ENCODE assay signal across 9 cellular contexts in the genomic region with DNA sequence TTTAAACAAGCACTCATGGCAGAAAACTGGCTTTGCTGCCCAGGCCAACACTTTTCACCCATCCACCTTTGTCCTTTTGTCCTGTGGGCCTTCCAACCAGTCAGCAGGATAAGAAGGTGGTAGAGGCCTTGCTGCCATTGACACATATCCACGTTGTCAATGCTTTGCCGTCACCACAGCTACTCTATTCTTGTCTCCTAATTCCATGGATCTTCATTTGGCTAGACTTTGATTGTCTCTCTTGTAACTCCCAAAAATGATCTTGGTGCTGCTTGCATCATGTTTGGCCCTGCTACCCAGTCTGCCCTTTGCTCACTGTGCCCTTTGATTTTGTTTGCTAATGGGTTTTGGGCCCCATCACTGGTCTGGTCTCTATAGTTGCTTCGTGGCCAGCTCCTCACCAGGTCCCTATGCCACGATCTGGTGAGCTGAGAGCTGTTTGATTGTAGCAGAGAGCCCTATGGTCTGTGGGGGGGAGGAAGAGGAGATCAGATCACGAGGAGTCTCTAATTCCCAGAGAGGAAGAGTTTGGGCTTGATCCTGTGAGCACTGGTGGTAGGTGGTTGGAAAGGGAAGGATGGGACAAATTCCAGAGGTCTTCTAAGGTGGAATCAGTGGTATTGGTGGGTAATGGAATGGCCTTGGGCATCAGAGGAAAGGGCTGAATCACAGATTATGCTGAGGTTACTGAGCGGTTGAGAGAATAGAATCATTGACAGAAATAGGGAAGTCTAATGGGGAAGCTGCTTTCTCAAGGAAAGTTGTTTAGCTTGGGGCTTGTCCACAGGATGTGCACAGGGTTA. TPM values are rescaled to one million over a fixed set of nuclear protein-coding genes. Genes with fewer than 3 reads are reported as not detected.
DNase-seq lines count a peak whose midpoint lies in the region; ATAC-seq and TF ChIP-seq lines count a peak whose summit lies in the region.
"Had no signal": no experiment of that assay in that cellular context is flagged by ENCODE, and none has a peak within 500 bp of the region (broad histone marks: within the 10 kb centered on the region; RNA-seq: fewer than 3 reads in every experiment).

No MANE protein-coding gene starts in this region.

- DNase-seq in dorsolateral prefrontal cortex, result no peak
- peak; percentile 93 for DNase-seq in renal cortical epithelial cell (ENCODE audit: low read depth)
- DNase-seq in neural progenitor cell (ENCODE audit: low spot score), result no peak
- no peak for DNase-seq in lower leg skin (ENCODE audit: low spot score in 2 of 2)
- DNase-seq in COLO829 (ENCODE audit: low spot score), result no peak
- DNase-seq in SHP77 (lab: John Stamatoyannopoulos, UW), result no peak

- no peaks in the 10 kb centered on the region for H3K9me3 Mint-ChIP-seq in neural progenitor cell
- H3K9me3 Mint-ChIP-seq: CD4-positive, alpha-beta T cell had no signal

- no peaks in the 10 kb centered on the region for H3F3A ChIP-seq in neural progenitor cell (ENCODE audit: low read depth)

- no peaks in the 10 kb centered on the region for H3K27me3 Mint-ChIP-seq in neural progenitor cell (ENCODE audit: insufficient read depth, low read depth)
- H3K27me3 Mint-ChIP-seq: CD4-positive, alpha-beta T cell had no signal

- H3K27ac ChIP-seq in OCI-LY3 (ENCODE audit: low read length) (peak overlapping the region; percentile 41), dorsolateral prefrontal cortex (peak overlapping the region in 41 of 59 donors; percentile 2 to 95 (median 50)), neural progenitor cell (no peak overlapping the region)

- H3K27me3 ChIP-seq in OCI-LY3 (ENCODE audit: low read depth, low read length), result no peaks in the 10 kb centered on the region
- no peaks in the 10 kb centered on the region for H3K27me3 ChIP-seq in dorsolateral prefrontal cortex
- H3K27me3 ChIP-seq in neural progenitor cell, result no peaks in the 10 kb centered on the region

- H3K9ac ChIP-seq in OCI-LY3 (ENCODE audit: low read length), result no peak overlapping the region
- no peak overlapping the region for H3K9ac ChIP-seq in neural progenitor cell

- H3K4me3 ChIP-seq in OCI-LY3 (ENCODE audit: low read length) (no peak overlapping the region), dorsolateral prefrontal cortex (no peak overlapping the region), neural progenitor cell (no peak overlapping the region), lower leg skin (ENCODE audit: low read depth, poor library complexity, severe bottlenecking) (no peak overlapping the region)

- peaks cover 4% of the 10 kb centered on the region for H3K4me1 Mint-ChIP-seq in neural progenitor cell

- TF ChIP-seq POLR2A in lower leg skin (IDR thresholded peaks at IDR 0.05), result no peak

- intact Hi-C loops in dorsolateral prefrontal cortex (cut with DNase I), result loop anchor here in 1 of 2 donors (2.0 kb wide), 1 partner anchor 72 kb away; no protein-coding TSS in a partner anchor
- intact Hi-C loops in lower leg skin (cut with DNase I; ENCODE audit: low total_unique reads), result no loop called here

- no peak overlapping the region for H2AFZ ChIP-seq in OCI-LY3 (ENCODE audit: low read depth, low read length)
- H2AFZ ChIP-seq in neural progenitor cell (replicated peaks), result no peak overlapping the region

- no peak overlapping the region for H3K27ac Mint-ChIP-seq in neural progenitor cell
- H3K27ac Mint-ChIP-seq: CD4-positive, alpha-beta T cell had no signal

- H3K79me2 ChIP-seq in OCI-LY3 (ENCODE audit: low read length) (no peaks in the 10 kb centered on the region), neural progenitor cell (ENCODE audit: low read depth) (no peaks in the 10 kb centered on the region)

- H3K36me3 Mint-ChIP-seq in neural progenitor cell, result peaks cover 13% of the 10 kb centered on the region

- H3K4me2 ChIP-seq in OCI-LY3 (ENCODE audit: low read length) (peak overlapping the region; percentile 34), neural progenitor cell (no peak overlapping the region)

- no peaks in the 10 kb centered on the region for H3K9me3 ChIP-seq in OCI-LY3 (ENCODE audit: insufficient read depth, low read length)
- no peaks in the 10 kb centered on the region for H3K9me3 ChIP-seq in neural progenitor cell (ENCODE audit: low read depth)

- no peak overlapping the region for H3K4me3 Mint-ChIP-seq in neural progenitor cell
- H3K4me3 Mint-ChIP-seq: CD4-positive, alpha-beta T cell had no signal

- H3K4me1 ChIP-seq in OCI-LY3 (ENCODE audit: low read length), result peaks cover 27% of the 10 kb centered on the region
- no peaks in the 10 kb centered on the region for H3K4me1 ChIP-seq in neural progenitor cell

- H4K20me1 ChIP-seq in OCI-LY3 (ENCODE audit: insufficient read depth, low read length) (peaks cover 4% of the 10 kb centered on the region; the same call in 1 of the 2 replicates), neural progenitor cell (ENCODE audit: low read depth) (no peaks in the 10 kb centered on the region)

- H3K36me3 ChIP-seq in OCI-LY3 (replicated peaks; ENCODE audit: low read depth, low read length), result peaks cover 15% of the 10 kb centered on the region
- H3K36me3 ChIP-seq in neural progenitor cell, result no peaks in the 10 kb centered on the region

- TF ChIP-seq CTCF in OCI-LY3 (IDR thresholded peaks at IDR 0.05; ENCODE audit: low read depth, low read length) (no peak), dorsolateral prefrontal cortex (IDR thresholded peaks at IDR 0.05 in 54 of 56, conservative IDR thresholded peaks at IDR 0.05 in 2 of 56; ENCODE audit: low read depth in 1 of 56, partially characterized antibody in 56 of 56) (no peak), neural progenitor cell (IDR thresholded peaks at IDR 0.05) (no peak), lower leg skin (IDR thresholded peaks at IDR 0.05) (no peak)

- ATAC-seq in GM18511 (IDR thresholded peaks at IDR 0.05; ENCODE audit: unreplicated experiment), result peak; percentile 52

- 90 to 93% methylated on average over 6 of the region's 6 CpGs for WGBS in lower leg skin, 2 donors

RNA-seq across cellular contexts. Expression of gene ABHD2, which starts 40.3 kb away (rescaled TPM):
- total RNA-seq in dorsolateral prefrontal cortex, result 100 to 1,000 TPM in 119 of 120 experiments, 10 to 100 TPM in 1; 89.8 to 236 (median 169) TPM
- total RNA-seq in renal cortical epithelial cell, result 78.7 and 82.1 TPM in 2 replicates
- 10.9 and 18.1 TPM in 2 replicates for total RNA-seq in neural progenitor cell (ENCODE audit: low replicate concordance)
- 10 to 100 TPM; 21.5 to 57.3 (median 38.5) TPM for total RNA-seq in lower leg skin
